8 cellular contexts compared by ENCODE assay signal in genomic region chr9:94139672-94140417, GRCh38. TPM values are rescaled to one million over a fixed set of nuclear protein-coding genes. Genes with fewer than 3 reads are reported as not detected.
DNase-seq lines count a peak whose midpoint lies in the region; TF ChIP-seq lines count a peak whose summit lies in the region.
"Had no signal": no experiment of that assay in that cellular context is flagged by ENCODE, and none has a peak within 500 bp of the region (broad histone marks: within the 10 kb centered on the region; RNA-seq: fewer than 3 reads in every experiment).

No MANE protein-coding gene starts in this region.

- peak overlapping the region; percentile 44 to 84 for H3K18ac ChIP-seq in mesenchymal stem cell (ENCODE audit: low read depth in 1 of 2, low read length in 2 of 2)

- H4K91ac ChIP-seq in mesenchymal stem cell (ENCODE audit: low read length), result peak overlapping the region; percentile 80

- no peaks in the 10 kb centered on the region for H3K79me1 ChIP-seq in mesenchymal stem cell (replicated peaks; ENCODE audit: low read length, poor library complexity, severe bottlenecking)

- H3K4ac ChIP-seq in mesenchymal stem cell (ENCODE audit: low read depth in 1 of 2, low read length in 2 of 2), result peak overlapping the region; percentile 9 to 54

- H3K27me3 ChIP-seq in mesenchymal stem cell (ENCODE audit: control insufficient read depth in 1 of 2, insufficient read depth in 1 of 2, low read length in 2 of 2) (no peaks in the 10 kb centered on the region), uterus (no peaks in the 10 kb centered on the region)

- H3K36me3 ChIP-seq in mesenchymal stem cell (ENCODE audit: control insufficient read depth in 1 of 2, insufficient read depth in 2 of 2, low read depth in 1 of 2, low read length in 2 of 2) (no peaks in the 10 kb centered on the region), uterus (no peaks in the 10 kb centered on the region)

- H3K9me3 ChIP-seq in mesenchymal stem cell (ENCODE audit: control insufficient read depth, low read length) (no peaks in the 10 kb centered on the region), uterus (no peaks in the 10 kb centered on the region)

- peak overlapping the region; percentile 29 for H4K8ac ChIP-seq in mesenchymal stem cell (ENCODE audit: low read length)

- TF ChIP-seq POLR2A in uterus (IDR thresholded peaks at IDR 0.05), result no peak

- no peak overlapping the region for H3K23ac ChIP-seq in mesenchymal stem cell (ENCODE audit: low read length in 2 of 2)

- peak overlapping the region; percentile 36 for H2BK120ac ChIP-seq in mesenchymal stem cell (ENCODE audit: low read depth, low read length)

- peak overlapping the region; percentile 6 for H3K4me2 ChIP-seq in mesenchymal stem cell (ENCODE audit: low read length, poor library complexity, severe bottlenecking)

- H3K4me3 ChIP-seq in coronary artery, result peak overlapping the region; percentile 54
- peak overlapping the region in 1 of 2 experiments; percentile 64 for H3K4me3 ChIP-seq in mesenchymal stem cell (ENCODE audit: insufficient read depth in 1 of 2, low read depth in 1 of 2, low read length in 2 of 2)
- H3K4me3 ChIP-seq in uterus, result no peak overlapping the region

- peak overlapping the region; percentile 75 for H2AFZ ChIP-seq in mesenchymal stem cell (ENCODE audit: low read depth, low read length)

- peak overlapping the region; percentile 90 to 97 for H3K27ac ChIP-seq in coronary artery
- peak overlapping the region; percentile 79 for H3K27ac ChIP-seq in mesenchymal stem cell (ENCODE audit: low read length, poor library complexity, severe bottlenecking)
- peak overlapping the region; percentile 94 to 95 for H3K27ac ChIP-seq in uterus

- WGBS in mesenchymal stem cell, result 62% methylated on average over 12 of the region's 13 CpGs

- peak overlapping the region; percentile 81 for H3K9ac ChIP-seq in mesenchymal stem cell (ENCODE audit: low read length)

- DNase-seq in NCI-H524 (lab: John Stamatoyannopoulos, UW) (peak; percentile 87 to 94), coronary artery (ENCODE audit: low spot score) (peak; percentile 92), mesenchymal stem cell (peak; percentile 94), uterus (peak; percentile 94 to 98), hippocampal formation (lab: John Stamatoyannopoulos, UW) (no peak), NOMO-1 treated with dmso at 0.1 percent for 144 hours (lab: John Stamatoyannopoulos, UW; ENCODE audit: unreplicated experiment) (no peak), NCI-H526 treated with DMSO at 0.1 percent for 48 hours (lab: John Stamatoyannopoulos, UW) (no peak)
- DNase-seq: activated naive CD8-positive, alpha-beta T cell treated with anti-CD3 and anti-CD28 coated beads, Interleukin-2, amount 10 ng/mL, durations not matched to agents 7 days and 5 days had no signal

- peak overlapping the region; percentile 15 for H2BK15ac ChIP-seq in mesenchymal stem cell (ENCODE audit: low read depth, poor library complexity, severe bottlenecking)

- H3K14ac ChIP-seq in mesenchymal stem cell (ENCODE audit: low read length in 2 of 2), result no peak overlapping the region

- no peak overlapping the region for H2BK5ac ChIP-seq in mesenchymal stem cell (ENCODE audit: low read depth, low read length, poor library complexity, severe bottlenecking)

- TF ChIP-seq CTCF in coronary artery (IDR thresholded peaks at IDR 0.05), result no peak
- no peak for TF ChIP-seq CTCF in uterus (IDR thresholded peaks at IDR 0.05)

- peak overlapping the region in 1 of 2 experiments; percentile 14 for H2BK12ac ChIP-seq in mesenchymal stem cell (ENCODE audit: low read length in 2 of 2)

- H2AK5ac ChIP-seq in mesenchymal stem cell (ENCODE audit: low read length, severe bottlenecking), result peak overlapping the region; percentile 12

- H3K4me1 ChIP-seq in mesenchymal stem cell (ENCODE audit: control insufficient read depth, insufficient read depth, low read depth, low read length) (peaks cover 18% of the 10 kb centered on the region), uterus (peaks cover 19 to 27% of the 10 kb centered on the region in 2 donors)

- intact Hi-C loops in uterus (cut with DNase I; ENCODE audit: low total_unique reads), result no loop called here

RNA-seq across cellular contexts. Expression of gene PTPDC1, which starts 55.6 kb away (rescaled TPM):
- polyA plus RNA-seq in mesenchymal stem cell (2013, experiment 1 of 2), result 3.7 TPM
- 3.6 TPM for polyA plus RNA-seq in mesenchymal stem cell (2013, experiment 2 of 2)
- 10 to 100 TPM in 3 of 4 donors, 1 to 10 TPM in 1; 5.9 to 21.6 (median 14.9) TPM for total RNA-seq in uterus

Comparison
In these comparisons a context has a peak if more than half of its experiments do, and no peak if none do; other contexts are left out.
1. DNase-seq: peak in NCI-H524 (2 of 2), coronary artery (single experiment), mesenchymal stem cell (single experiment) and uterus (2 of 2); none in hippocampal formation (0 of 2), NOMO-1 treated with dmso at 0.1 percent for 144 hours (single experiment) and NCI-H526 treated with DMSO at 0.1 percent for 48 hours (single experiment).
2. Peak in every context shown above with its lines, with median percentiles within 50 percentile points of each other: H3K27ac ChIP-seq.